13 cellular contexts compared by ENCODE assay signal in the genomic region with DNA sequence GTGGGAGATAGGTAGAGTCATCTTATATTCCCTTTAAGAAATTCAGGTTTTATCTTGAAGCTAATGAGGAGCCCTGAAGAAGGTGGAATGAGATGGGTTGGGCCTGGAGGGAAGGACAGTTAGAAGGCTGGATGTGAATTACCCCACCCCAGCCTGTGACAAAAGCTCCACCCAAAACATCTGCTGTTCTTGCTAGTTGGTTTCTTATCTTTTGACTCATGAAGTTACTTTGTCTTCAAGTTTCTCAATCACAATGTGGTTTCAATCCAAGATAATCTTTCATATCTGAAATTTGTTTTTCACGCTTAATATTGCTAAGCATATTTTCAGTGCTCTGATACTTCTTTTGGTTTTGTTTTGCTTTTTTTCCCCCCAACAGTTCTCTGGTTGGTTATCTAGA. TPM values are rescaled to one million over a fixed set of nuclear protein-coding genes. Genes with fewer than 3 reads are reported as not detected.
DNase-seq lines count a peak whose midpoint lies in the region; ATAC-seq and TF ChIP-seq lines count a peak whose summit lies in the region.
"Had no signal": no experiment of that assay in that cellular context is flagged by ENCODE, and none has a peak within 500 bp of the region (broad histone marks: within the 10 kb centered on the region; RNA-seq: fewer than 3 reads in every experiment).

No MANE protein-coding gene starts in this region.

- H3K4me1 ChIP-seq in ascending aorta (no peaks in the 10 kb centered on the region), Peyer's patch (no peaks in the 10 kb centered on the region)
- H3K4me1 ChIP-seq: right atrium auricular region had no signal

- H3K9me3 Mint-ChIP-seq in activated T-cell treated with anti-CD3 and anti-CD28 coated beads, Interleukin-2, amount 50 U/mL, for 72 hours, result no peaks in the 10 kb centered on the region
- H3K9me3 Mint-ChIP-seq: activated naive CD8-positive, alpha-beta T cell treated with anti-CD3 and anti-CD28 coated beads for 36 hours; stimulated activated memory B cell treated with anti-CD40 and anti-IgM and Interleukin-4, amounts not matched to agents 10 μg/mL and 1 μg/mL and 100 μg/mL, for 72 hours had no signal

- no peaks in the 10 kb centered on the region for H3K27me3 ChIP-seq in ascending aorta
- H3K27me3 ChIP-seq in Peyer's patch, result no peaks in the 10 kb centered on the region
- H3K27me3 ChIP-seq: right atrium auricular region had no signal

- H3K36me3 ChIP-seq in SK-N-MC (ENCODE audit: insufficient read depth, low read length), result no peaks in the 10 kb centered on the region
- H3K36me3 ChIP-seq in ascending aorta, result no peaks in the 10 kb centered on the region
- no peaks in the 10 kb centered on the region for H3K36me3 ChIP-seq in Peyer's patch
- H3K36me3 ChIP-seq: right atrium auricular region had no signal

- H3K4me3 ChIP-seq in SK-N-MC (no peak overlapping the region), ascending aorta (no peak overlapping the region), Peyer's patch (no peak overlapping the region)
- H3K4me3 ChIP-seq: right atrium auricular region had no signal

- H3K9ac ChIP-seq in SK-N-MC (ENCODE audit: insufficient read length), result no peak overlapping the region

- peak overlapping the region in 1 of 2 donors; percentile 17 for H3K4me3 Mint-ChIP-seq in activated T-cell treated with anti-CD3 and anti-CD28 coated beads, Interleukin-2, amount 50 U/mL, for 72 hours
- H3K4me3 Mint-ChIP-seq: activated naive CD8-positive, alpha-beta T cell treated with anti-CD3 and anti-CD28 coated beads for 36 hours; stimulated activated memory B cell treated with anti-CD40 and anti-IgM and Interleukin-4, amounts not matched to agents 10 μg/mL and 1 μg/mL and 100 μg/mL, for 72 hours had no signal

- H3K27me3 Mint-ChIP-seq in activated T-cell treated with anti-CD3 and anti-CD28 coated beads, Interleukin-2, amount 50 U/mL, for 72 hours (ENCODE audit: low read depth), result no peaks in the 10 kb centered on the region
- H3K27me3 Mint-ChIP-seq: activated naive CD8-positive, alpha-beta T cell treated with anti-CD3 and anti-CD28 coated beads for 36 hours; stimulated activated memory B cell treated with anti-CD40 and anti-IgM and Interleukin-4, amounts not matched to agents 10 μg/mL and 1 μg/mL and 100 μg/mL, for 72 hours had no signal

- peak; percentile 37 to 64 for ATAC-seq in activated T-cell treated with anti-CD3 and anti-CD28 coated beads, Interleukin-2, amount 50 U/mL, for 72 hours (replicated peaks in 1 of 2)
- peak; percentile 69 for ATAC-seq in HG02885 (IDR thresholded peaks at IDR 0.05; ENCODE audit: poor library complexity, unreplicated experiment)
- ATAC-seq: left ventricle myocardium superior; stimulated activated memory B cell treated with anti-CD40 and anti-IgM and Interleukin-4, amounts not matched to agents 10 μg/mL and 1 μg/mL and 100 μg/mL, for 72 hours had no signal

- H3K4me1 Mint-ChIP-seq in activated T-cell treated with anti-CD3 and anti-CD28 coated beads, Interleukin-2, amount 50 U/mL, for 72 hours (ENCODE audit: low read depth), result peaks cover 12% of the 10 kb centered on the region

- TF ChIP-seq CTCF in ascending aorta (IDR thresholded peaks at IDR 0.05) (no peak), Peyer's patch (IDR thresholded peaks at IDR 0.05) (no peak)

- H3K9me3 ChIP-seq in SK-N-MC (ENCODE audit: low read depth, low read length), result no peaks in the 10 kb centered on the region
- no peaks in the 10 kb centered on the region for H3K9me3 ChIP-seq in ascending aorta
- H3K9me3 ChIP-seq in Peyer's patch, result no peaks in the 10 kb centered on the region
- H3K9me3 ChIP-seq: right atrium auricular region had no signal

- H3K36me3 Mint-ChIP-seq in activated T-cell treated with anti-CD3 and anti-CD28 coated beads, Interleukin-2, amount 50 U/mL, for 72 hours (ENCODE audit: insufficient read depth in 2 of 2), result no peaks in the 10 kb centered on the region
- H3K36me3 Mint-ChIP-seq: activated naive CD8-positive, alpha-beta T cell treated with anti-CD3 and anti-CD28 coated beads for 36 hours; stimulated activated memory B cell treated with anti-CD40 and anti-IgM and Interleukin-4, amounts not matched to agents 10 μg/mL and 1 μg/mL and 100 μg/mL, for 72 hours had no signal

- no peak for TF ChIP-seq POLR2A in Peyer's patch (IDR thresholded peaks at IDR 0.05)

- H3K27ac ChIP-seq in SK-N-MC, result peak overlapping the region; percentile 23; the same call in 1 of the 2 replicates
- H3K27ac ChIP-seq in ascending aorta, result no peak overlapping the region
- no peak overlapping the region for H3K27ac ChIP-seq in Peyer's patch
- H3K27ac ChIP-seq: right atrium auricular region had no signal

- no peak for DNase-seq in activated T-cell treated with anti-CD3 and anti-CD28 coated beads, Interleukin-2, amount 50 U/mL, for 72 hours
- DNase-seq in activated T-cell treated with anti-CD3 and anti-CD28 coated beads, Interleukin-2, amount 50 U/mL, for 1 hour, result no peak
- DNase-seq in SK-N-MC (ENCODE audit: low read depth, low spot score), result peak; percentile 24
- DNase-seq in stimulated activated CD8-positive, alpha-beta memory T cell treated with anti-CD3 and anti-CD28 coated beads, Interleukin-4, amount 100 ng/mL, for 48 hours, result peak; percentile 26
- DNase-seq in ascending aorta (ENCODE audit: low spot score in 2 of 2), result no peak
- DNase-seq in amygdala (lab: John Stamatoyannopoulos, UW), result no peak
- DNase-seq in Peyer's patch, result no peak
- DNase-seq: activated naive CD8-positive, alpha-beta T cell treated with anti-CD3 and anti-CD28 coated beads for 36 hours; left ventricle myocardium superior; T1000 had no signal

- peak overlapping the region; percentile 25 for H3K27ac Mint-ChIP-seq in activated T-cell treated with anti-CD3 and anti-CD28 coated beads, Interleukin-2, amount 50 U/mL, for 72 hours
- H3K27ac Mint-ChIP-seq: activated naive CD8-positive, alpha-beta T cell treated with anti-CD3 and anti-CD28 coated beads for 36 hours; stimulated activated memory B cell treated with anti-CD40 and anti-IgM and Interleukin-4, amounts not matched to agents 10 μg/mL and 1 μg/mL and 100 μg/mL, for 72 hours had no signal

- intact Hi-C loops in ascending aorta (cut with DNase I), result no loop called here

RNA-seq across cellular contexts. Expression of a gene that starts 38.3 kb away (rescaled TPM):
- 100 to 1,000 TPM; 418 to 596 TPM for total RNA-seq in activated T-cell treated with anti-CD3 and anti-CD28 coated beads, Interleukin-2, amount 50 U/mL, for 72 hours
- total RNA-seq in ascending aorta (135 TPM), Peyer's patch (100 to 1,000 TPM in 3 of 4 donors, 10 to 100 TPM in 1; 93.5 to 280 (median 154) TPM)

Comparison
In these comparisons a context has a peak if more than half of its experiments do, and no peak if none do; other contexts are left out.
1. DNase-seq: peak in SK-N-MC (single experiment) and stimulated activated CD8-positive, alpha-beta memory T cell treated with anti-CD3 and anti-CD28 coated beads, Interleukin-4, amount 100 ng/mL, for 48 hours (single experiment); none in activated T-cell treated with anti-CD3 and anti-CD28 coated beads, Interleukin-2, amount 50 U/mL, for 72 hours (0 of 2), activated T-cell treated with anti-CD3 and anti-CD28 coated beads, Interleukin-2, amount 50 U/mL, for 1 hour (single experiment), ascending aorta (0 of 2), amygdala (0 of 56) and Peyer's patch (0 of 3).